Comparison of ENCODE assay signal across 22 cellular contexts in genomic region chr19:30423481-30423880, GRCh38. TPM values are rescaled to one million over a fixed set of nuclear protein-coding genes. Genes with fewer than 3 reads are reported as not detected.
"Had no signal": no experiment of that assay in that cellular context is flagged by ENCODE, and none has a peak within 500 bp of the region (broad histone marks: within the 10 kb centered on the region; RNA-seq: fewer than 3 reads in every experiment).

No MANE protein-coding gene starts in this region.

- H3K4me1 ChIP-seq: adrenal gland, left lung, sigmoid colon, stomach, upper lobe of right lung had no signal

- H3K27ac ChIP-seq: adrenal gland, left lung, ovary, sigmoid colon, stomach, upper lobe of right lung had no signal

- H3K9me3 ChIP-seq: adrenal gland, left lung, ovary, sigmoid colon, stomach, upper lobe of right lung had no signal

- H3K36me3 ChIP-seq: adrenal gland, left lung, ovary, sigmoid colon, stomach, upper lobe of right lung had no signal

- DNase-seq: activated CD4-positive, CD25-positive, alpha-beta regulatory T cell treated with anti-CD3 and anti-CD28 coated beads, Interleukin-2, amount 50 U/mL, for 72 hours; activated gamma-delta T cell treated with Interleukin-2 at 50 U/mL for 16 hours; activated T-cell treated with anti-CD3 and anti-CD28 coated beads for 4 hours; effector memory CD8-positive, alpha-beta T cell; kidney; left lung; ovary; sigmoid colon; stimulated activated CD4-positive, alpha-beta T cell treated with anti-CD3 and anti-CD28 coated beads, Interleukin-4, amount 100 ng/mL, for 24 hours; stomach; T1000; upper lobe of right lung had no signal

- H3K27me3 ChIP-seq: adrenal gland, ovary, sigmoid colon had no signal

- ATAC-seq: activated naive CD4-positive, alpha-beta T cell treated with anti-CD3 and anti-CD28 coated beads, Interleukin-2, amount 50 U/mL, for 72 hours; effector memory CD8-positive, alpha-beta T cell; left lung; stimulated activated effector memory CD8-positive, alpha-beta T cell treated with anti-CD3 and anti-CD28 coated beads, Interleukin-12 subunit alpha, Interleukin-12 subunit beta, amount 100 ng/mL, for 72 hours; upper lobe of right lung had no signal

- H3K4me3 ChIP-seq: adrenal gland, left lung, ovary, sigmoid colon, stomach, upper lobe of right lung had no signal

RNA-seq across cellular contexts. Expression of gene ZNF536, which starts 51.3 kb away (rescaled TPM):
- total RNA-seq: activated naive CD4-positive, alpha-beta T cell treated with anti-CD3 and anti-CD28 coated beads, Interleukin-2, amount 50 U/mL, for 72 hours; activated T-helper 1 cell treated with anti-CD3 and anti-CD28 coated beads, Interleukin-12 subunit alpha, Interleukin-12 subunit beta, Interleukin-2, Interleukin-4 antibody, amounts not matched to agents 30 ng/mL and 10 ng/mL and 1 ng/mL, durations not matched to agents 14 hours and 24 hours and 36 hours; dermis microvascular lymphatic vessel endothelial cell; fibroblast of villous mesenchyme; glomerular endothelial cell; mononuclear cell; pulmonary artery endothelial cell; T-helper 1 cell treated with Interleukin-12 subunit alpha and Interleukin-12 subunit beta and Interleukin-4 antibody, amounts not matched to agents 30 ng/mL and 1 ng/mL, for 36 hours had no signal
